In the genomic region with DNA sequence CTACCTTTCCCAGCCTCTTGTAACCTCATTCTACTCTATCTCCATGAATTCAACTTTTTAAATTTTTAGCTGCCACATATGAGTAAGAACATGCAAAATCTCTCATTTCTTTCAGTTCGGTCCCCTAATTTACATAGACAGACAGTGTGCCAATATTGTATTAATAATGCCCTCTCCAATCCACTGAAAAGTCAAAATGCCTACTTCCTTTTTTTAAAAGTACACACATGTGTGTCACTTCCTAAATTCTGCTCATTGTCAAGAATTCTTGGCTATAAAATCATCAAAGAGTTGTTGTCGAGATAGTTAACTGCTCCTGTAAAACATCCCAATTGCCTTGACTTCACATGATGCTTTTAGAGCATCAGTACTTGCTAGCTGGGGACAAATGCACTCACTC, we compare ENCODE assay signal across 14 cellular contexts.
DNase-seq lines count a peak whose midpoint lies in the region; ATAC-seq, FAIRE-seq and TF ChIP-seq lines count a peak whose summit lies in the region.
"Had no signal": no experiment of that assay in that cellular context is flagged by ENCODE, and none has a peak within 500 bp of the region (broad histone marks: within the 10 kb centered on the region; RNA-seq: fewer than 3 reads in every experiment).

No MANE protein-coding gene starts in this region.

- POLR2A ChIA-PET in activated CD8-positive, alpha-beta T cell treated with anti-CD3 and anti-CD28 coated beads for 36 hours (lab: Charles Lee) = no interaction called here

- no peaks in the 10 kb centered on the region for H3K36me3 Mint-ChIP-seq in activated CD8-positive, alpha-beta T cell treated with anti-CD3 and anti-CD28 coated beads for 36 hours (ENCODE audit: low read depth)

- TF ChIP-seq CTCF in activated CD8-positive, alpha-beta T cell treated with anti-CD3 and anti-CD28 coated beads for 36 hours (IDR thresholded peaks at IDR 0.05) = no peak

- H3K4me1 Mint-ChIP-seq in activated CD8-positive, alpha-beta T cell treated with anti-CD3 and anti-CD28 coated beads for 36 hours (ENCODE audit: low read depth) = no peaks in the 10 kb centered on the region

- ATAC-seq in GM21526 (IDR thresholded peaks at IDR 0.05; ENCODE audit: low FRiP score, unreplicated experiment) = peak; percentile 46
- peak; percentile 61 for ATAC-seq in HG03354 (IDR thresholded peaks at IDR 0.05; ENCODE audit: poor library complexity, severe bottlenecking, unreplicated experiment)
- no peak for ATAC-seq in GM19455 (IDR thresholded peaks at IDR 0.05; ENCODE audit: unreplicated experiment)
- no peak for ATAC-seq in activated CD8-positive, alpha-beta T cell treated with anti-CD3 and anti-CD28 coated beads for 36 hours
- ATAC-seq: T-helper 17 cell had no signal

- H3K27me3 Mint-ChIP-seq in activated CD8-positive, alpha-beta T cell treated with anti-CD3 and anti-CD28 coated beads for 36 hours = peaks cover 7% of the 10 kb centered on the region

- no peaks in the 10 kb centered on the region for H3K9me3 Mint-ChIP-seq in activated CD8-positive, alpha-beta T cell treated with anti-CD3 and anti-CD28 coated beads for 36 hours

- no peak overlapping the region for H3K27ac Mint-ChIP-seq in activated CD8-positive, alpha-beta T cell treated with anti-CD3 and anti-CD28 coated beads for 36 hours
- H3K27ac Mint-ChIP-seq: T-helper 17 cell had no signal

- intact Hi-C loops in activated CD8-positive, alpha-beta T cell treated with anti-CD3 and anti-CD28 coated beads for 36 hours (cut with micrococcal nuclease) = no loop called here

- H3K4me3 Mint-ChIP-seq in activated CD8-positive, alpha-beta T cell treated with anti-CD3 and anti-CD28 coated beads for 36 hours = no peak overlapping the region
- H3K4me3 Mint-ChIP-seq: T-helper 17 cell had no signal

- peak; percentile 60 for FAIRE-seq in GM12892 (lab: Jason Lieb, UNC)
- FAIRE-seq: H1, RCC 7860 had no signal

- no peak for DNase-seq in GM12892 (ENCODE audit: insufficient read length)
- peak; percentile 86 for DNase-seq in SIG-M5 treated with dmso at 0.1 percent for 504 hours (lab: John Stamatoyannopoulos, UW; ENCODE audit: unreplicated experiment)
- DNase-seq in ecto neural progenitor cell (ENCODE audit: low spot score) = no peak
- no peak for DNase-seq in NCI-H510A treated with DMSO at 0.1 percent for 48 hours (lab: John Stamatoyannopoulos, UW)
- DNase-seq in activated CD8-positive, alpha-beta T cell treated with anti-CD3 and anti-CD28 coated beads for 36 hours = no peak
- DNase-seq: DND-41, NCI-H446, posterior cingulate gyrus, T-helper 17 cell had no signal

- CTCF ChIA-PET in activated CD8-positive, alpha-beta T cell treated with anti-CD3 and anti-CD28 coated beads for 36 hours (lab: Charles Lee) = interaction anchor here (1.2 to 2.1 kb wide), 6 partner anchors 8 to 102 kb away, joined by 3 to 8 read pairs (median 5); no protein-coding TSS in a partner anchor

- no peak for TF ChIP-seq POLR2A in GM12892 (IDR thresholded peaks at IDR 0.05; ENCODE audit: low read depth, low read length)

Comparison
In these comparisons a context has a peak if more than half of its experiments do, and no peak if none do; other contexts are left out.
1. ATAC-seq: peak in GM21526 (single experiment) and HG03354 (single experiment); none in GM19455 (single experiment) and activated CD8-positive, alpha-beta T cell treated with anti-CD3 and anti-CD28 coated beads for 36 hours (single experiment).